ENCODE assay signal across 7 cellular contexts in the genomic region with DNA sequence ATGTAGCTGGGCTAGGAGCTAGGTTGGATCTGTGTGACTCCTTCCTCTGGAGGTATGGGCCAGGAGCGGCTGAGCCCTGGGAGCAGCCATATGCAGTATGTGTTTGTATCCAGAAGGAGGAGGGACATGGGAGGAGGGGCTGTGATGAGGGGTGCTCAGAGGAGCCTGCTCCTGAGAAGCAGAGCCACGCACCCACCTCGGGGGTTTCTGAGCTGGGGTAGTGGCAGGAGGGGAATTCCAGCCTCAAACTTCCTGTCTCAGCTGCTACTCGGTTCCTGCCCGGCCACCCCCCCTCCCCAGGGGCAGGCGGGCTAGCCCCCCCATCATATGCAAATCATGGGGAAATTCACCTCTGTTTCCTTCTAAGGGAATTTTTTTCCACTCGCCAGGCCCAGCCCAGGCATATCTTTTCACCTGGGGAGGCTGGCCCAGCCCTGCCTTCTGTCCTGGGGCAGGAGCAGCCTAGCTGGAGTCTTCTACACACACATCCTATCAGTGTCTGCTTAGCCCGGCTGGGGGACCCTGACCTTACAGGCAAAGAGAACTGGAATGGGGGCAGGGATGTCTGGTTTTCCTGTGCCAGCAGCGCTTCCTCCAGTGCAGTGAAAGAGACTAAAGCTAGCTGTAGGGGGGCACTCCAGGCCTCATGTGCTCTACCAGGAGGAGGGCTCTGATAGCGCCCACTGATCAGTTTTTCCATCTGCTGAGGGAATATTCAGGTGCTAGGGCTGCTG. TPM values are rescaled to one million over a fixed set of nuclear protein-coding genes. Genes with fewer than 3 reads are reported as not detected.
DNase-seq lines count a peak whose midpoint lies in the region; ATAC-seq and TF ChIP-seq lines count a peak whose summit lies in the region.

No MANE protein-coding gene starts in this region.

- POLR2A ChIA-PET in activated naive CD8-positive, alpha-beta T cell treated with anti-CD3 and anti-CD28 coated beads, Interleukin-2, amount 10 ng/mL, durations not matched to agents 7 days and 5 days (lab: Charles Lee) = interaction anchor here (0.6 to 7.1 kb wide), 9 partner anchors 8 to 331 kb away, joined by 3 to 71 read pairs (median 6); partner anchors contain the start of genes C1orf122, MEAF6 and YRDC

- no peaks in the 10 kb centered on the region for H3K27me3 Mint-ChIP-seq in activated naive CD8-positive, alpha-beta T cell treated with anti-CD3 and anti-CD28 coated beads, Interleukin-2, amount 10 ng/mL, durations not matched to agents 7 days and 5 days

- H3K36me3 ChIP-seq in iPS-20b (ENCODE audit: insufficient read depth, low read depth, low read length) = peaks cover 55% of the 10 kb centered on the region

- H3K9me3 Mint-ChIP-seq in activated naive CD8-positive, alpha-beta T cell treated with anti-CD3 and anti-CD28 coated beads, Interleukin-2, amount 10 ng/mL, durations not matched to agents 7 days and 5 days = no peaks in the 10 kb centered on the region

- peaks cover 22% of the 10 kb centered on the region for H3K27me3 ChIP-seq in iPS-20b (ENCODE audit: insufficient read depth, low read length)

- peak; percentile 63 for DNase-seq in activated naive CD8-positive, alpha-beta T cell treated with anti-CD3 and anti-CD28 coated beads, Interleukin-2, amount 10 ng/mL, durations not matched to agents 7 days and 5 days
- DNase-seq in stimulated activated CD4-positive, alpha-beta T cell treated with anti-CD3 and anti-CD28 coated beads, Interleukin-15, amount 100 ng/mL, for 1 hour (ENCODE audit: low read depth in 1 of 2, low spot score in 1 of 2) = peak; percentile 72 to 79
- no peak for DNase-seq in NCI-H146 treated with DMSO at 0.1 percent for 48 hours (lab: John Stamatoyannopoulos, UW; ENCODE audit: unreplicated experiment)

- peak overlapping the region; percentile 71; the same call in 1 of the 2 replicates for H3K9ac ChIP-seq in iPS-20b (ENCODE audit: low read depth, low read length)

- peaks cover 30% of the 10 kb centered on the region for H3K4me1 ChIP-seq in iPS-20b (ENCODE audit: insufficient read depth, low read length)

- peak overlapping the region; percentile 47; the same call in 1 of the 2 replicates for H3K4me3 ChIP-seq in iPS-20b (ENCODE audit: low read length)

- H3K27ac ChIP-seq in iPS-20b (ENCODE audit: low read length) = peak overlapping the region; percentile 50

- no peaks in the 10 kb centered on the region for H3K9me3 ChIP-seq in iPS-20b (ENCODE audit: insufficient read depth, low read depth, low read length)

- peak; percentile 51 for ATAC-seq in GM18907 (IDR thresholded peaks at IDR 0.05; ENCODE audit: unreplicated experiment)
- peak; percentile 42 for ATAC-seq in HG02981 (IDR thresholded peaks at IDR 0.05; ENCODE audit: unreplicated experiment)
- ATAC-seq in SK-N-SH treated with all-trans-retinoic acid at 6 μM for 48 hours = peak; percentile 47
- ATAC-seq in activated naive CD8-positive, alpha-beta T cell treated with anti-CD3 and anti-CD28 coated beads, Interleukin-2, amount 10 ng/mL, durations not matched to agents 7 days and 5 days (ENCODE audit: low read depth) = peak; percentile 5

- H3K4me3 Mint-ChIP-seq in activated naive CD8-positive, alpha-beta T cell treated with anti-CD3 and anti-CD28 coated beads, Interleukin-2, amount 10 ng/mL, durations not matched to agents 7 days and 5 days = peak overlapping the region; percentile 99

- peaks cover 36% of the 10 kb centered on the region for H3K36me3 Mint-ChIP-seq in activated naive CD8-positive, alpha-beta T cell treated with anti-CD3 and anti-CD28 coated beads, Interleukin-2, amount 10 ng/mL, durations not matched to agents 7 days and 5 days

- H3K4me1 Mint-ChIP-seq in activated naive CD8-positive, alpha-beta T cell treated with anti-CD3 and anti-CD28 coated beads, Interleukin-2, amount 10 ng/mL, durations not matched to agents 7 days and 5 days = peaks cover 41% of the 10 kb centered on the region

- peak overlapping the region; percentile 98 for H3K27ac Mint-ChIP-seq in activated naive CD8-positive, alpha-beta T cell treated with anti-CD3 and anti-CD28 coated beads, Interleukin-2, amount 10 ng/mL, durations not matched to agents 7 days and 5 days

TF ChIP-seq in SK-N-SH treated with all-trans-retinoic acid at 6 μM for 48 hours, 23 proteins besides CTCF, POLR2A, EP300 and RAD21:
- TF ChIP-seq POU6F1 (CRISPR knock-in tag; IDR thresholded peaks at IDR 0.05; ENCODE audit: borderline replicate concordance, low read depth) = no peak
- no peak for TF ChIP-seq ISL1 (CRISPR knock-in tag; IDR thresholded peaks at IDR 0.05)
- TF ChIP-seq ZNF70 (CRISPR knock-in tag; IDR thresholded peaks at IDR 0.05) = no peak
- no peak for TF ChIP-seq ZC3H10 (CRISPR knock-in tag; IDR thresholded peaks at IDR 0.05)
- no peak for TF ChIP-seq ZFP3 (CRISPR knock-in tag; IDR thresholded peaks at IDR 0.05)
- no peak for TF ChIP-seq ESRRG (CRISPR knock-in tag; IDR thresholded peaks at IDR 0.05)
- TF ChIP-seq PATZ1 (CRISPR knock-in tag; IDR thresholded peaks at IDR 0.05; ENCODE audit: borderline replicate concordance) = 0 out of 2 replicates have a peak, but pooled peaks have one; percentile 16
- TF ChIP-seq, protein P1, sequence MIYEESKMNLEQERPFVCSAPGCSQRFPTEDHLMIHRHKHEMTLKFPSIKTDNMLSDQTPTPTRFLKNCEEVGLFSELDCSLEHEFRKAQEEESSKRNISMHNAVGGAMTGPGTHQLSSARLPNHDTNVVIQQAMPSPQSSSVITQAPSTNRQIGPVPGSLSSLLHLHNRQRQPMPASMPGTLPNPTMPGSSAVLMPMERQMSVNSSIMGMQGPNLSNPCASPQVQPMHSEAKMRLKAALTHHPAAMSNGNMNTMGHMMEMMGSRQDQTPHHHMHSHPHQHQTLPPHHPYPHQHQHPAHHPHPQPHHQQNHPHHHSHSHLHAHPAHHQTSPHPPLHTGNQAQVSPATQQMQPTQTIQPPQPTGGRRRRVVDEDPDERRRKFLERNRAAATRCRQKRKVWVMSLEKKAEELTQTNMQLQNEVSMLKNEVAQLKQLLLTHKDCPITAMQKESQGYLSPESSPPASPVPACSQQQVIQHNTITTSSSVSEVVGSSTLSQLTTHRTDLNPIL (CRISPR knock-in tag; IDR thresholded peaks at IDR 0.05; ENCODE audit: low read depth) = no peak
TF ChIP-seq in SK-N-SH treated with all-trans-retinoic acid at 6 μM for 48 hours: peak in this region for 1.

RNA-seq across cellular contexts. Expression of gene ZC3H12A, which starts 3.0 kb away (rescaled TPM):
- total RNA-seq in activated naive CD8-positive, alpha-beta T cell treated with anti-CD3 and anti-CD28 coated beads, Interleukin-2, amount 10 ng/mL, durations not matched to agents 7 days and 5 days = 10 to 100 TPM; 31.0 to 34.6 TPM

RNA-seq across cellular contexts. Expression of gene MEAF6, which starts 37.2 kb away (rescaled TPM):
- 10 to 100 TPM; 73.8 to 80.6 TPM for total RNA-seq in activated naive CD8-positive, alpha-beta T cell treated with anti-CD3 and anti-CD28 coated beads, Interleukin-2, amount 10 ng/mL, durations not matched to agents 7 days and 5 days
